Comparison of ENCODE assay signal across 14 cellular contexts in the genomic region with DNA sequence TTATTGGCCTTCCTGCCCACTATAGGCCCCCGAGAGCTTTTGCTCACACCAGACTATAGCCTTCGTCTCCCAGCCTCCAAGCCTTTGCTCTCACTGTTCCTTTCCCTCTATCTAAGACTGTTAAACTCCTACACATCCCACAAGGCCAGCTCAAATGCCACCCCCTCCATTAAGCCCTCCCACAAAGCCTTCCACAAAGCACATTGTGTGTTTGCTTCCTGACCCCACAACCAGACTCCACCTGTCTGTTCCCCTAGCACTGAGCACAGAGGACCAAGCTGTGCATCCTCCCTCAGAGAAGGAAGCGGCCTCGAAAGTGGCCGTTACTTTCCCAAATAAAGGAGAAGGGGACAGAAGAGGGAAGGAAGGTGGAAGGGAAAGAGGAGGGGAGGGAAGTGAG. TPM values are rescaled to one million over a fixed set of nuclear protein-coding genes. Genes with fewer than 3 reads are reported as not detected.
DNase-seq lines count a peak whose midpoint lies in the region; ATAC-seq and TF ChIP-seq lines count a peak whose summit lies in the region.
"Had no signal": no experiment of that assay in that cellular context is flagged by ENCODE, and none has a peak within 500 bp of the region (broad histone marks: within the 10 kb centered on the region; RNA-seq: fewer than 3 reads in every experiment).

No MANE protein-coding gene starts in this region.

- H3K4me3 ChIP-seq in naive thymus-derived CD4-positive, alpha-beta T cell (ENCODE audit: low read length): no peak overlapping the region
- peak overlapping the region in 1 of 4 donors; percentile 34 for H3K4me3 ChIP-seq in tibial nerve
- H3K4me3 ChIP-seq: A549 had no signal

- no peak for TF ChIP-seq EP300 in tibial nerve (IDR thresholded peaks at IDR 0.05)

- POLR2A ChIA-PET in naive thymus-derived CD4-positive, alpha-beta T cell (lab: Charles Lee): no interaction called here

- WGBS in tibial nerve, 2 donors: 74 to 82% methylated on average over 5 of the region's 5 CpGs

- H3K9me3 ChIP-seq in naive thymus-derived CD4-positive, alpha-beta T cell (ENCODE audit: control insufficient read depth in 2 of 3, low read length in 3 of 3): no peaks in the 10 kb centered on the region
- no peaks in the 10 kb centered on the region for H3K9me3 ChIP-seq in tibial nerve
- H3K9me3 ChIP-seq: A549, upper lobe of left lung had no signal

- intact Hi-C loops in activated T-helper 2 cell treated with anti-CD3 and anti-CD28 coated beads, Interferon-gamma antibody, Interleukin-2, Interleukin-4, amounts not matched to agents 10 μg/mL and 5 μg/mL and 100 μg/mL, durations not matched to agents 14 hours and 24 hours and 36 hours (cut with micrococcal nuclease): no loop called here
- intact Hi-C loops in naive thymus-derived CD4-positive, alpha-beta T cell (cut with micrococcal nuclease): no loop called here

- H3K27ac ChIP-seq in naive thymus-derived CD4-positive, alpha-beta T cell (ENCODE audit: low read depth, low read length): no peak overlapping the region
- peak overlapping the region in 3 of 4 donors; percentile 75 to 95 (median 89) for H3K27ac ChIP-seq in tibial nerve

- ATAC-seq in naive thymus-derived CD4-positive, alpha-beta T cell: no peak
- ATAC-seq in GM19035 (IDR thresholded peaks at IDR 0.05; ENCODE audit: unreplicated experiment): no peak
- ATAC-seq: A549, Right ventricle myocardium inferior had no signal

- H3K27me3 ChIP-seq in naive thymus-derived CD4-positive, alpha-beta T cell (ENCODE audit: control insufficient read depth in 2 of 2, insufficient read depth in 2 of 2, low read length in 2 of 2): peaks cover 0 to 9% of the 10 kb centered on the region in 2 donors
- H3K27me3 ChIP-seq in tibial nerve: no peaks in the 10 kb centered on the region

- no peaks in the 10 kb centered on the region for H3K9me3 Mint-ChIP-seq in activated naive CD8-positive, alpha-beta T cell (ENCODE audit: low read depth)
- no peaks in the 10 kb centered on the region for H3K9me3 Mint-ChIP-seq in activated naive CD8-positive, alpha-beta T cell treated with anti-CD3 and anti-CD28 coated beads for 36 hours
- H3K9me3 Mint-ChIP-seq in activated T-helper 2 cell treated with anti-CD3 and anti-CD28 coated beads, Interferon-gamma antibody, Interleukin-2, Interleukin-4, amounts not matched to agents 10 μg/mL and 5 μg/mL and 100 μg/mL, durations not matched to agents 14 hours and 24 hours and 36 hours: no peaks in the 10 kb centered on the region
- no peaks in the 10 kb centered on the region for H3K9me3 Mint-ChIP-seq in naive thymus-derived CD4-positive, alpha-beta T cell

- H3K4me1 Mint-ChIP-seq in activated naive CD8-positive, alpha-beta T cell (ENCODE audit: low read depth): peaks cover 2% of the 10 kb centered on the region
- no peaks in the 10 kb centered on the region for H3K4me1 Mint-ChIP-seq in activated naive CD8-positive, alpha-beta T cell treated with anti-CD3 and anti-CD28 coated beads for 36 hours
- no peaks in the 10 kb centered on the region for H3K4me1 Mint-ChIP-seq in activated T-helper 2 cell treated with anti-CD3 and anti-CD28 coated beads, Interferon-gamma antibody, Interleukin-2, Interleukin-4, amounts not matched to agents 10 μg/mL and 5 μg/mL and 100 μg/mL, durations not matched to agents 14 hours and 24 hours and 36 hours (ENCODE audit: low read depth)
- peaks cover 0 to 17% (median 6%) of the 10 kb centered on the region in 7 donors for H3K4me1 Mint-ChIP-seq in naive thymus-derived CD4-positive, alpha-beta T cell

- no peak for DNase-seq in activated naive CD8-positive, alpha-beta T cell treated with anti-CD3 and anti-CD28 coated beads for 36 hours
- no peak for DNase-seq in activated T-helper 2 cell treated with anti-CD3 and anti-CD28 coated beads, Interferon-gamma antibody, Interleukin-2, Interleukin-4, amounts not matched to agents 10 μg/mL and 5 μg/mL and 100 μg/mL, durations not matched to agents 14 hours and 24 hours and 36 hours (ENCODE audit: low spot score)
- DNase-seq in naive thymus-derived CD4-positive, alpha-beta T cell: no peak
- no peak for DNase-seq in tibial nerve (ENCODE audit: low spot score in 2 of 2)
- DNase-seq in NCI-H2081 treated with DMSO at 0.1 percent for 48 hours (lab: John Stamatoyannopoulos, UW): no peak
- DNase-seq in activated naive CD4-positive, alpha-beta T cell (lab: John Stamatoyannopoulos, UW): no peak
- DNase-seq: activated CD8-positive, alpha-beta memory T cell treated with anti-CD3 and anti-CD28 coated beads, Interleukin-2, amount 50 U/mL, for 48 hours; amniotic stem cell; NCI-H774; upper lobe of left lung had no signal

- H3K4me1 ChIP-seq in naive thymus-derived CD4-positive, alpha-beta T cell (ENCODE audit: control insufficient read depth in 2 of 2, insufficient read depth in 2 of 2, low read length in 2 of 2): no peaks in the 10 kb centered on the region
- H3K4me1 ChIP-seq in tibial nerve: peaks cover 0 to 64% (median 15%) of the 10 kb centered on the region in 4 donors

- CTCF ChIA-PET in naive thymus-derived CD4-positive, alpha-beta T cell (lab: Charles Lee): no interaction called here

- H3K36me3 Mint-ChIP-seq in activated naive CD8-positive, alpha-beta T cell: no peaks in the 10 kb centered on the region
- peaks cover 1% of the 10 kb centered on the region for H3K36me3 Mint-ChIP-seq in activated naive CD8-positive, alpha-beta T cell treated with anti-CD3 and anti-CD28 coated beads for 36 hours
- no peaks in the 10 kb centered on the region for H3K36me3 Mint-ChIP-seq in activated T-helper 2 cell treated with anti-CD3 and anti-CD28 coated beads, Interferon-gamma antibody, Interleukin-2, Interleukin-4, amounts not matched to agents 10 μg/mL and 5 μg/mL and 100 μg/mL, durations not matched to agents 14 hours and 24 hours and 36 hours (ENCODE audit: low read depth)
- no peaks in the 10 kb centered on the region for H3K36me3 Mint-ChIP-seq in naive thymus-derived CD4-positive, alpha-beta T cell

- no peak for TF ChIP-seq POLR2A in tibial nerve (IDR thresholded peaks at IDR 0.05)

- H3K36me3 ChIP-seq in naive thymus-derived CD4-positive, alpha-beta T cell (ENCODE audit: control insufficient read depth in 2 of 3, insufficient read depth in 3 of 3, low read length in 3 of 3): no peaks in the 10 kb centered on the region
- H3K36me3 ChIP-seq in tibial nerve: peaks cover 0 to 20% (median 0%) of the 10 kb centered on the region in 3 donors
- H3K36me3 ChIP-seq: upper lobe of left lung had no signal

- no peak for TF ChIP-seq CTCF in tibial nerve (IDR thresholded peaks at IDR 0.05)

- H3K27ac Mint-ChIP-seq in activated naive CD8-positive, alpha-beta T cell: no peak overlapping the region
- H3K27ac Mint-ChIP-seq in activated naive CD8-positive, alpha-beta T cell treated with anti-CD3 and anti-CD28 coated beads for 36 hours: no peak overlapping the region
- no peak overlapping the region for H3K27ac Mint-ChIP-seq in activated T-helper 2 cell treated with anti-CD3 and anti-CD28 coated beads, Interferon-gamma antibody, Interleukin-2, Interleukin-4, amounts not matched to agents 10 μg/mL and 5 μg/mL and 100 μg/mL, durations not matched to agents 14 hours and 24 hours and 36 hours
- H3K27ac Mint-ChIP-seq in naive thymus-derived CD4-positive, alpha-beta T cell: no peak overlapping the region

- H3K27me3 Mint-ChIP-seq in activated naive CD8-positive, alpha-beta T cell: peaks cover 12% of the 10 kb centered on the region
- peaks cover 30% of the 10 kb centered on the region for H3K27me3 Mint-ChIP-seq in activated naive CD8-positive, alpha-beta T cell treated with anti-CD3 and anti-CD28 coated beads for 36 hours
- peaks cover 49% of the 10 kb centered on the region for H3K27me3 Mint-ChIP-seq in activated T-helper 2 cell treated with anti-CD3 and anti-CD28 coated beads, Interferon-gamma antibody, Interleukin-2, Interleukin-4, amounts not matched to agents 10 μg/mL and 5 μg/mL and 100 μg/mL, durations not matched to agents 14 hours and 24 hours and 36 hours (ENCODE audit: low read depth)
- peaks cover 41 to 53% (median 50%) of the 10 kb centered on the region in 5 donors for H3K27me3 Mint-ChIP-seq in naive thymus-derived CD4-positive, alpha-beta T cell

- H3K4me3 Mint-ChIP-seq in activated naive CD8-positive, alpha-beta T cell: peak overlapping the region; percentile 80
- H3K4me3 Mint-ChIP-seq in activated naive CD8-positive, alpha-beta T cell treated with anti-CD3 and anti-CD28 coated beads for 36 hours: no peak overlapping the region
- peak overlapping the region; percentile 31 for H3K4me3 Mint-ChIP-seq in activated T-helper 2 cell treated with anti-CD3 and anti-CD28 coated beads, Interferon-gamma antibody, Interleukin-2, Interleukin-4, amounts not matched to agents 10 μg/mL and 5 μg/mL and 100 μg/mL, durations not matched to agents 14 hours and 24 hours and 36 hours (ENCODE audit: low read depth)
- H3K4me3 Mint-ChIP-seq in naive thymus-derived CD4-positive, alpha-beta T cell: peak overlapping the region in 7 of 10 donors; percentile 16 to 72 (median 61)

RNA-seq across cellular contexts. Expression of gene LOXL4, which starts 1.3 kb away (rescaled TPM):
- not detected for total RNA-seq in activated naive CD8-positive, alpha-beta T cell treated with anti-CD3 and anti-CD28 coated beads for 36 hours
- not detected in 2 replicates for total RNA-seq in activated T-helper 2 cell treated with anti-CD3 and anti-CD28 coated beads, Interferon-gamma antibody, Interleukin-2, Interleukin-4, amounts not matched to agents 10 μg/mL and 5 μg/mL and 100 μg/mL, durations not matched to agents 14 hours and 24 hours and 36 hours
- total RNA-seq in naive thymus-derived CD4-positive, alpha-beta T cell: not detected
- not detected for polyA plus RNA-seq in naive thymus-derived CD4-positive, alpha-beta T cell
- total RNA-seq in tibial nerve: 10 to 100 TPM in 2 of 4 donors, 1 to 10 TPM in 2; 4.1 to 14.9 (median 10.1) TPM
